In the genomic region with DNA sequence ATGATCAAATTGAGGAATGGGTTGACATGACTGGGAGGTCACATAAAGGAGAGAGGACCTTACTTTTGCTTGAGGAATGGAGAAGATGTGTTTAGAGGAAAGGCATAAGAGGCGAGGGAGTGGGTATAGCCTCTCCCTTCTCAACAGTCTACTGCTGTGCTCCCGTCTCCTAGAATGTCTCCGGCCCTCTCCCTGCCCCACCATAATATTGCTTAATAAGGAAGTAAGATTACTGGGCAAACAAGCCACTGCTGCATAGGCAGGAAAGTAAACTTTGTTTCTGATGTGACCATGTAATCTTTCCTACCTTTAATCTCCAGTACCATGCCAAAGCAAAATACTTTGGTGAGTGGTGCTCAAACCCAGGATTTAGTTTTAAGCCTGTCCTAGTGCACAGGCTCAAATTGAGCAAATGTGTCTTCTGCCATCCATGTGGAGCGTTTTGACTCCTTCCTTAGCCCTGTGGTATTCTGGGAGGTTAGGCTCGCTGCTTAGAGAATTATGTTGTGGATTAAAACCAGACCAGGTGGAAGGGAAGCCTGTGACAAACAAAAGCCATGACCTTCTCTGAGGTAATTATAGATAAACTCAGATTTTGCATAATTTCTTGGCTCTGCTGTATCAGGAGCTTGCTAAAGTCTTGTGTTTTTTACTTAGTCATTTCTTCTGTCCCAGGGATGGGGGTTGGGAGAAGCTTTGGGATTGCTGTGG, we compare ENCODE assay signal across 1 cellular context.
TF ChIP-seq lines count a peak whose summit lies in the region.

No MANE protein-coding gene starts in this region.

TF ChIP-seq in A549, 52 proteins besides CTCF, POLR2A, EP300 and RAD21 (continued from another document):
- TF ChIP-seq ELK1 (IDR thresholded peaks at IDR 0.05; ENCODE audit: low read depth, low read length) = no peak
- TF ChIP-seq JUN (IDR thresholded peaks at IDR 0.05) = no peak
- TF ChIP-seq SREBF2 (IDR thresholded peaks at IDR 0.05) = no peak
- no peak for TF ChIP-seq ESRRA (IDR thresholded peaks at IDR 0.05; ENCODE audit: borderline replicate concordance, low read length)
- TF ChIP-seq EHMT2 (IDR thresholded peaks at IDR 0.05; ENCODE audit: low read depth) = no peak
- TF ChIP-seq NFE2L2 (conservative IDR thresholded peaks at IDR 0.05; ENCODE audit: low read length) = no peak
- TF ChIP-seq SMC3 (IDR thresholded peaks at IDR 0.05) = no peak
- no peak for TF ChIP-seq CHD2 (IDR thresholded peaks at IDR 0.05; ENCODE audit: low read length, partially characterized antibody)
- no peak for TF ChIP-seq NPAS2 (CRISPR knock-in tag; IDR thresholded peaks at IDR 0.05; ENCODE audit: borderline replicate concordance)
- TF ChIP-seq RFX5 (IDR thresholded peaks at IDR 0.05) = no peak
TF ChIP-seq in A549: peak in this region for 0.
